In the genomic region with DNA sequence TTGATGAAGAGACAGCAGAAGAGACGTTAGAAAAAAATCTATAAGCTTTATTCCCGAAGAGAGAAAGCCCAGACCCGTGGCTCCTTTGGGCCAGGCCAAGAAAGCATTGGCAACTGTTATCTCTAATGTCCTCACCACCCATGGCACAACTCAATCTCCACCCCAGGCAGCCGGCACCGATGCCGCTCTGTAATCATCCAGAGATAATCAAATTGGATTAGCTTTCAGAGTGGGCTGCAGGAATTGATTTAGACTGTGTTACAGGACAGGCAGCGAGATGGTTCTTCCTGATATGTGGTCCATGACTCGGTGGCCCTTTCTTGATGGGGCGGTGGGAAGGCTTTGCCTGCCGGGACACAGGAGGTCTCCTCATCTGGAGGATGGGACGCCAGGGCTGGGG, we compare ENCODE assay signal across 1 cellular context.
A peak's percentile ranks its signal among the peaks of the same experiment; 100 is the strongest.
TF ChIP-seq lines count a peak whose summit lies in the region.

No MANE protein-coding gene starts in this region.

TF ChIP-seq in SK-N-SH, 30 proteins besides CTCF, POLR2A, EP300 and RAD21:
- TF ChIP-seq USF2 (IDR thresholded peaks at IDR 0.05; ENCODE audit: borderline replicate concordance, low read depth, low read length) (no peak), IRF3 (IDR thresholded peaks at IDR 0.05; ENCODE audit: low read depth, low read length) (no peak), GATA2 (CRISPR knock-in tag; IDR thresholded peaks at IDR 0.05) (peak; percentile 99), FOXM1 (IDR thresholded peaks at IDR 0.05; ENCODE audit: low read depth) (no peak), RFX5 (IDR thresholded peaks at IDR 0.05; ENCODE audit: low read length) (no peak), PBX3 (IDR thresholded peaks at IDR 0.05) (no peak), CHD2 (IDR thresholded peaks at IDR 0.05; ENCODE audit: low read length, partially characterized antibody) (peak; percentile 41), RCOR1 (IDR thresholded peaks at IDR 0.05; ENCODE audit: low read length) (peak; percentile 94), FOXJ3 (CRISPR knock-in tag; IDR thresholded peaks at IDR 0.05) (peak; percentile 77; the same call in 1 of the 2 replicates)
